ENCODE assay signal across 25 cellular contexts in the genomic region with DNA sequence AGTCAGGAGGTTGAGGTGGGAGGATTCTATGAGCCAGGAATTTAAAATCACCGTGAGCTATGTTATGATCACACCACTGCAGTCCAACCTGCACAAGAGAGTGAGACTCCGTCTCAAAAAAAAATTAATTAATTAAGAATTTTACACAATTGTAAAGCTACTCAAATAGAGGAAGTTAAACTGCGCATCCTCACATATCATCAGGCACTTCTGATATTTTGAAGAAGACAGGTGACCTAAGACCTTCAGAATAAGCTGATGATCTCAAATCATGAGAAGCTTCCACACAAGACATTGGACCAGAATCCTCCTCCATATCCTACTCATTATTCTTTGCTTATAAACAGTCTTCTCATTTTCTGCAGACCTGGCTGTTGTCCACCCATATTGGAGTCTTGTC.
"Had no signal": no experiment of that assay in that cellular context is flagged by ENCODE, and none has a peak within 500 bp of the region (broad histone marks: within the 10 kb centered on the region; RNA-seq: fewer than 3 reads in every experiment).

No MANE protein-coding gene starts in this region.

- H3K4me3 Mint-ChIP-seq: effector memory CD8-positive, alpha-beta T cell; endodermal cell; naive thymus-derived CD8-positive, alpha-beta T cell had no signal

- DNase-seq: dermis blood vessel endothelial cell; dorsolateral prefrontal cortex; effector CD4-positive, alpha-beta T cell; effector memory CD8-positive, alpha-beta T cell; endodermal cell; foreskin keratinocyte; glutamatergic neuron; head of caudate nucleus; heart right ventricle; hippocampal formation; left cardiac atrium; left lung; left ventricle myocardium superior; lower lobe of right lung; mesendoderm; midbrain; naive thymus-derived CD8-positive, alpha-beta T cell had no signal

- H3K9me3 Mint-ChIP-seq: effector memory CD8-positive, alpha-beta T cell; naive thymus-derived CD8-positive, alpha-beta T cell had no signal

- H3K4me3 ChIP-seq: coronary artery, dorsolateral prefrontal cortex, esophagus muscularis mucosa, gastroesophageal sphincter, heart right ventricle, left lung, lower lobe of right lung had no signal

- H3K36me3 ChIP-seq: esophagus muscularis mucosa, gastroesophageal sphincter, heart right ventricle, left lung, lower lobe of right lung had no signal

- H3K9me3 ChIP-seq: esophagus muscularis mucosa, gastroesophageal sphincter, heart right ventricle, left lung, lower lobe of right lung had no signal

- H3K4me1 Mint-ChIP-seq: endodermal cell; naive thymus-derived CD8-positive, alpha-beta T cell had no signal

- ATAC-seq: effector memory CD8-positive, alpha-beta T cell; foreskin keratinocyte; gastroesophageal sphincter; left cardiac atrium; left lung; left ventricle myocardium superior; lower lobe of right lung; naive thymus-derived CD8-positive, alpha-beta T cell had no signal

- H3K27ac Mint-ChIP-seq: effector memory CD8-positive, alpha-beta T cell; endodermal cell; naive thymus-derived CD8-positive, alpha-beta T cell had no signal

- H3K36me3 Mint-ChIP-seq: naive thymus-derived CD8-positive, alpha-beta T cell had no signal

- H3K27me3 ChIP-seq: foreskin keratinocyte had no signal

- H3K4me1 ChIP-seq: esophagus muscularis mucosa, foreskin keratinocyte, gastroesophageal sphincter, heart right ventricle, left lung, lower lobe of right lung had no signal

- FAIRE-seq: colon, endometrium, frontal cortex, islet of Langerhans, keratinocyte had no signal

- H3K27ac ChIP-seq: coronary artery, dorsolateral prefrontal cortex, esophagus muscularis mucosa, foreskin keratinocyte, gastroesophageal sphincter, heart right ventricle, left lung, lower lobe of right lung had no signal
